Comparison of ENCODE assay signal across 1 cellular context in the genomic region with DNA sequence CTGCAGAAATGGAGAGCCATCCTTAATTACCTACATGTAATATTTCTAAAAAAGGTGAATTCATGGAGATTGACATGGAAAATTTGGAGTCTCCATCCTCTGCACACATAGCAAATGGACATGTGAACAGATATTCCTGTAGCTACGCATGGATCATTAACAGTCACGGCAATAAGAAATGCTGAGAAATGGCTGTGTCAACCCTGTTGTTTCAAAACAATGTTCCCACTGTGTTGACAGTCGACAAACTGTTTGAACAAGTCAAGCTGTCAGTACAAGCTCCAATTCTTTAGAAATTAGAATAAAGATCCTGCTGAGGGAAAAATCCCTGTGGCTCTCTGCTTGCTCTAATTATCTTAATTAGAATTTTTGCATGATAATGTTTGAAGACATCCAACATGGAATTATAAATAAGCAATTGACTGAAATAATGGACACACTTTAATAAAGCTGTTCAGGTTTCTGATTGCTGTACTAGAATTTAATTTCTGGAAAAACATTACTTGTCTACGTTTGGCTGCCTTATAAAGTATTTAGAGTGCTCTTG.
TF ChIP-seq lines count a peak whose summit lies in the region.

No MANE protein-coding gene starts in this region.

TF ChIP-seq in GM12878, 131 proteins besides CTCF, POLR2A, EP300 and RAD21 (continued from another document):
- TF ChIP-seq, protein P1, sequence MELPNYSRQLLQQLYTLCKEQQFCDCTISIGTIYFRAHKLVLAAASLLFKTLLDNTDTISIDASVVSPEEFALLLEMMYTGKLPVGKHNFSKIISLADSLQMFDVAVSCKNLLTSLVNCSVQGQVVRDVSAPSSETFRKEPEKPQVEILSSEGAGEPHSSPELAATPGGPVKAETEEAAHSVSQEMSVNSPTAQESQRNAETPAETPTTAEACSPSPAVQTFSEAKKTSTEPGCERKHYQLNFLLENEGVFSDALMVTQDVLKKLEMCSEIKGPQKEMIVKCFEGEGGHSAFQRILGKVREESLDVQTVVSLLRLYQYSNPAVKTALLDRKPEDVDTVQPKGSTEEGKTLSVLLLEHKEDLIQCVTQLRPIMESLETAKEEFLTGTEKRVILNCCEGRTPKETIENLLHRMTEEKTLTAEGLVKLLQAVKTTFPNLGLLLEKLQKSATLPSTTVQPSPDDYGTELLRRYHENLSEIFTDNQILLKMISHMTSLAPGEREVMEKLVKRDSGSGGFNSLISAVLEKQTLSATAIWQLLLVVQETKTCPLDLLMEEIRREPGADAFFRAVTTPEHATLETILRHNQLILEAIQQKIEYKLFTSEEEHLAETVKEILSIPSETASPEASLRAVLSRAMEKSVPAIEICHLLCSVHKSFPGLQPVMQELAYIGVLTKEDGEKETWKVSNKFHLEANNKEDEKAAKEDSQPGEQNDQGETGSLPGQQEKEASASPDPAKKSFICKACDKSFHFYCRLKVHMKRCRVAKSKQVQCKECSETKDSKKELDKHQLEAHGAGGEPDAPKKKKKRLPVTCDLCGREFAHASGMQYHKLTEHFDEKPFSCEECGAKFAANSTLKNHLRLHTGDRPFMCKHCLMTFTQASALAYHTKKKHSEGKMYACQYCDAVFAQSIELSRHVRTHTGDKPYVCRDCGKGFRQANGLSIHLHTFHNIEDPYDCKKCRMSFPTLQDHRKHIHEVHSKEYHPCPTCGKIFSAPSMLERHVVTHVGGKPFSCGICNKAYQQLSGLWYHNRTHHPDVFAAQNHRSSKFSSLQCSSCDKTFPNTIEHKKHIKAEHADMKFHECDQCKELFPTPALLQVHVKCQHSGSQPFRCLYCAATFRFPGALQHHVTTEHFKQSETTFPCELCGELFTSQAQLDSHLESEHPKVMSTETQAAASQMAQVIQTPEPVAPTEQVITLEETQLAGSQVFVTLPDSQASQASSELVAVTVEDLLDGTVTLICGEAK (IDR thresholded peaks at IDR 0.05; ENCODE audit: borderline replicate concordance): no peak
- TF ChIP-seq NRF1 (conservative IDR thresholded peaks at IDR 0.05; ENCODE audit: low read depth, low read length) (no peak), ZNF384 (IDR thresholded peaks at IDR 0.05; ENCODE audit: borderline replicate concordance, low read depth, low read length) (no peak), WRNIP1 (IDR thresholded peaks at IDR 0.05; ENCODE audit: borderline replicate concordance, low read depth, low read length) (no peak), KDM1A (IDR thresholded peaks at IDR 0.05; ENCODE audit: borderline replicate concordance) (no peak), FOXM1 (IDR thresholded peaks at IDR 0.05; ENCODE audit: low read depth, low read length) (no peak), EZH2 (IDR thresholded peaks at IDR 0.05; ENCODE audit: borderline replicate concordance, control insufficient read depth, low read depth, low read length) (no peak), CHD1 (IDR thresholded peaks at IDR 0.05; ENCODE audit: low read depth, low read length) (no peak), ESRRA (IDR thresholded peaks at IDR 0.05; ENCODE audit: low read length) (no peak), EED (IDR thresholded peaks at IDR 0.05; ENCODE audit: low read depth) (no peak), CBX3 (IDR thresholded peaks at IDR 0.05; ENCODE audit: borderline replicate concordance, low read depth) (no peak), SREBF2 (IDR thresholded peaks at IDR 0.05; ENCODE audit: low read length) (no peak), PAX5 (IDR thresholded peaks at IDR 0.05; ENCODE audit: borderline replicate concordance, low read depth, low read length) (no peak)
- TF ChIP-seq, protein P2, sequence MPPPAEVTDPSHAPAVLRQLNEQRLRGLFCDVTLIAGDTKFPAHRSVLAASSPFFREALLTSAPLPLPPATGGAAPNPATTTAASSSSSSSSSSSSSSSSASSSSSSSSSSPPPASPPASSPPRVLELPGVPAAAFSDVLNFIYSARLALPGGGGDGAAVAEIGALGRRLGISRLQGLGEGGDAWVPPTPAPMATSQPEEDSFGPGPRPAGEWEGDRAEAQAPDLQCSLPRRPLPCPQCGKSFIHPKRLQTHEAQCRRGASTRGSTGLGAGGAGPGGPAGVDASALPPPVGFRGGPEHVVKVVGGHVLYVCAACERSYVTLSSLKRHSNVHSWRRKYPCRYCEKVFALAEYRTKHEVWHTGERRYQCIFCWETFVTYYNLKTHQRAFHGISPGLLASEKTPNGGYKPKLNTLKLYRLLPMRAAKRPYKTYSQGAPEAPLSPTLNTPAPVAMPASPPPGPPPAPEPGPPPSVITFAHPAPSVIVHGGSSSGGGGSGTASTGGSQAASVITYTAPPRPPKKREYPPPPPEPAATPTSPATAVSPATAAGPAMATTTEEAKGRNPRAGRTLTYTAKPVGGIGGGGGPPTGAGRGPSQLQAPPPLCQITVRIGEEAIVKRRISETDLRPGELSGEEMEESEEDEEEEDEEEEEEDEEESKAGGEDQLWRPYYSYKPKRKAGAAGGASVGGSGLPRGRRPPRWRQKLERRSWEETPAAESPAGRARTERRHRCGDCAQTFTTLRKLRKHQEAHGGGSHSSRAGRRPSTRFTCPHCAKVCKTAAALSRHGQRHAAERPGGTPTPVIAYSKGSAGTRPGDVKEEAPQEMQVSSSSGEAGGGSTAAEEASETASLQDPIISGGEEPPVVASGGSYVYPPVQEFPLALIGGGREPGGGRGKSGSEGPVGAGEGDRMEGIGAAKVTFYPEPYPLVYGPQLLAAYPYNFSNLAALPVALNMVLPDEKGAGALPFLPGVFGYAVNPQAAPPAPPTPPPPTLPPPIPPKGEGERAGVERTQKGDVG (CRISPR knock-in tag; IDR thresholded peaks at IDR 0.05): no peak
